Comparison of ENCODE assay signal across 8 cellular contexts in the genomic region with DNA sequence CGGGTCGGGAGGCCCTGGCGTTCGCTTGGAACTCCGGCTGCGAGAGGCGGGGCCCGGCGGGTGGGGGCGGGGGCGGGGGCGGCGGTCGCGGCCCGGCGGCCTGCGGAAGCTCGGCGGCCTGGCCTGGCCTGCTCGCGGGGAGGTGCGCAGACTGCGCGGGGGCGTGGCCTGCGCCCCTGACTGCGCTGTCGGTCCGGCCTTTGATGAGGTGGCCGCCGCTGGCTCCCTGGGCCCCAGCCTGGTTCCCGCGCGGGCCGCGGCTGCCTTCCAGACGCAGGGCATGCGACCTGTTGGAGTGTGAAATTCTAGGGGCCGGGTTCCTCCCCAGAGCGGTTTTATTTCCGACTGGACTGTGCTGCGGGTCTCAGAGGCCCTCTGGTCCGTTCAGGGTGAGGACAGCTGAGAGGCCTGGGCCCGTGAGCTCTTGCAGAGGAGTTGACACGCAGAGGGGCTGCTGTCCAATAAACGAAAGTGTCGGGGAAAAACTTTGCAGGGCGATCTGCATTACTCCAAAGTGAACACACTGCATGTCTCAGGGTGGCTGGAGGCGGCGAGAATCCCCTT. TPM values are rescaled to one million over a fixed set of nuclear protein-coding genes. Genes with fewer than 3 reads are reported as not detected.
A peak's percentile ranks its signal among the peaks of the same experiment; 100 is the strongest.
DNase-seq lines count a peak whose midpoint lies in the region; ATAC-seq and TF ChIP-seq lines count a peak whose summit lies in the region.

No MANE protein-coding gene starts in this region.

- peak overlapping the region; percentile 64 for H3K4me3 ChIP-seq in PC-9

- peaks cover 14% of the 10 kb centered on the region; the same call in 1 of the 2 replicates for H3F3A ChIP-seq in PC-9 (ENCODE audit: insufficient read depth, low read depth)

- peaks cover 27% of the 10 kb centered on the region for H3K4me1 ChIP-seq in PC-9 (replicated peaks; ENCODE audit: insufficient read depth)

- peak overlapping the region; percentile 64 for H3K27ac ChIP-seq in PC-9

- in situ Hi-C loops in Caki2 (cut with HindIII; ENCODE audit: low pct_unique_long_range_greater_than_20kb, low sequenced_read_pairs): no loop called here

- H3K9me2 ChIP-seq in PC-9 (ENCODE audit: insufficient read depth): no peaks in the 10 kb centered on the region

- H3K36me3 ChIP-seq in PC-9 (ENCODE audit: low read depth): peaks cover 14% of the 10 kb centered on the region

- H3K36me3 Mint-ChIP-seq in activated T-helper 2 cell treated with anti-CD3 and anti-CD28 coated beads, Interferon-gamma antibody, Interleukin-2, Interleukin-4, amounts not matched to agents 10 μg/mL and 5 μg/mL and 100 μg/mL, durations not matched to agents 14 hours and 24 hours and 36 hours (ENCODE audit: low read depth): peaks cover 20% of the 10 kb centered on the region
- H3K36me3 Mint-ChIP-seq in nephron (ENCODE audit: low read depth): peaks cover 15% of the 10 kb centered on the region
- H3K36me3 Mint-ChIP-seq in stimulated activated naive CD8-positive, alpha-beta T cell treated with anti-CD3 and anti-CD28 coated beads, Interleukin-15, Interleukin-2, amounts not matched to agents 100 ng/mL and 50 ng/mL, for 24 hours (ENCODE audit: low read depth): peaks cover 20% of the 10 kb centered on the region

- H3K9me3 ChIP-seq in PC-9 (ENCODE audit: insufficient read depth, low read depth): no peaks in the 10 kb centered on the region

- peak overlapping the region; percentile 93 for H2AFZ ChIP-seq in PC-9

- POLR2A ChIA-PET in PC-9 (lab: Charles Lee; ENCODE audit: unreplicated experiment): interaction anchor here (0.6 to 1.2 kb wide), 3 partner anchors 107 to 683 kb away, joined by 3 read pairs; a partner anchor contains a TSS

- H3K27me3 ChIP-seq in PC-9 (ENCODE audit: insufficient read depth, low read depth): no peaks in the 10 kb centered on the region

- no peaks in the 10 kb centered on the region for H3K9me3 Mint-ChIP-seq in activated T-helper 2 cell treated with anti-CD3 and anti-CD28 coated beads, Interferon-gamma antibody, Interleukin-2, Interleukin-4, amounts not matched to agents 10 μg/mL and 5 μg/mL and 100 μg/mL, durations not matched to agents 14 hours and 24 hours and 36 hours
- no peaks in the 10 kb centered on the region for H3K9me3 Mint-ChIP-seq in nephron
- no peaks in the 10 kb centered on the region for H3K9me3 Mint-ChIP-seq in stimulated activated naive CD8-positive, alpha-beta T cell treated with anti-CD3 and anti-CD28 coated beads, Interleukin-15, Interleukin-2, amounts not matched to agents 100 ng/mL and 50 ng/mL, for 24 hours

- H3K4me1 Mint-ChIP-seq in activated T-helper 2 cell treated with anti-CD3 and anti-CD28 coated beads, Interferon-gamma antibody, Interleukin-2, Interleukin-4, amounts not matched to agents 10 μg/mL and 5 μg/mL and 100 μg/mL, durations not matched to agents 14 hours and 24 hours and 36 hours (ENCODE audit: low read depth): peaks cover 25% of the 10 kb centered on the region
- H3K4me1 Mint-ChIP-seq in nephron: peaks cover 27% of the 10 kb centered on the region
- peaks cover 36% of the 10 kb centered on the region for H3K4me1 Mint-ChIP-seq in stimulated activated naive CD8-positive, alpha-beta T cell treated with anti-CD3 and anti-CD28 coated beads, Interleukin-15, Interleukin-2, amounts not matched to agents 100 ng/mL and 50 ng/mL, for 24 hours (ENCODE audit: low read depth)

- ATAC-seq in GM19438 (IDR thresholded peaks at IDR 0.05; ENCODE audit: low read depth, unreplicated experiment) (peak; percentile 69), HG03558 (IDR thresholded peaks at IDR 0.05; ENCODE audit: extremely low read depth, unreplicated experiment) (peak; percentile 31)

- peak overlapping the region; percentile 98 for H3K4me2 ChIP-seq in PC-9

- no TSS peak for BruUV-seq in PC-9 (replicated peaks; lab: Mats Ljungman, UMichigan)

- H3K27ac Mint-ChIP-seq in activated T-helper 2 cell treated with anti-CD3 and anti-CD28 coated beads, Interferon-gamma antibody, Interleukin-2, Interleukin-4, amounts not matched to agents 10 μg/mL and 5 μg/mL and 100 μg/mL, durations not matched to agents 14 hours and 24 hours and 36 hours: peak overlapping the region; percentile 98
- H3K27ac Mint-ChIP-seq in nephron: peak overlapping the region; percentile 94 to 98 (median 97)
- peak overlapping the region; percentile 99 for H3K27ac Mint-ChIP-seq in stimulated activated naive CD8-positive, alpha-beta T cell treated with anti-CD3 and anti-CD28 coated beads, Interleukin-15, Interleukin-2, amounts not matched to agents 100 ng/mL and 50 ng/mL, for 24 hours

- TF ChIP-seq CTCF in PC-9 (conservative IDR thresholded peaks at IDR 0.05): no peak
- TF ChIP-seq CTCF in nephron (IDR thresholded peaks at IDR 0.05; ENCODE audit: unreplicated experiment in 3 of 3): no peak

- intact Hi-C loops in PC-9 (cut with micrococcal nuclease; ENCODE audit: unreplicated experiment): loop anchor here (1.0 to 5.0 kb wide), 2 partner anchors 20 to 57 kb away; a partner anchor contains a TSS
- intact Hi-C loops in activated T-helper 2 cell treated with anti-CD3 and anti-CD28 coated beads, Interferon-gamma antibody, Interleukin-2, Interleukin-4, amounts not matched to agents 10 μg/mL and 5 μg/mL and 100 μg/mL, durations not matched to agents 14 hours and 24 hours and 36 hours (cut with micrococcal nuclease): loop anchor here (1.0 to 5.0 kb wide), 7 partner anchors 20 to 253 kb away; a partner anchor contains a TSS

- H3K27me3 Mint-ChIP-seq in activated T-helper 2 cell treated with anti-CD3 and anti-CD28 coated beads, Interferon-gamma antibody, Interleukin-2, Interleukin-4, amounts not matched to agents 10 μg/mL and 5 μg/mL and 100 μg/mL, durations not matched to agents 14 hours and 24 hours and 36 hours (ENCODE audit: low read depth): no peaks in the 10 kb centered on the region
- H3K27me3 Mint-ChIP-seq in nephron (ENCODE audit: low read depth): no peaks in the 10 kb centered on the region
- no peaks in the 10 kb centered on the region for H3K27me3 Mint-ChIP-seq in stimulated activated naive CD8-positive, alpha-beta T cell treated with anti-CD3 and anti-CD28 coated beads, Interleukin-15, Interleukin-2, amounts not matched to agents 100 ng/mL and 50 ng/mL, for 24 hours

- peaks cover 42% of the 10 kb centered on the region for H4K20me1 ChIP-seq in PC-9 (ENCODE audit: insufficient read depth)

- H3K4me3 Mint-ChIP-seq in activated T-helper 2 cell treated with anti-CD3 and anti-CD28 coated beads, Interferon-gamma antibody, Interleukin-2, Interleukin-4, amounts not matched to agents 10 μg/mL and 5 μg/mL and 100 μg/mL, durations not matched to agents 14 hours and 24 hours and 36 hours (ENCODE audit: low read depth): peak overlapping the region; percentile 98
- H3K4me3 Mint-ChIP-seq in nephron: peak overlapping the region; percentile 98 to 100 (median 98)
- peak overlapping the region; percentile 93 for H3K4me3 Mint-ChIP-seq in stimulated activated naive CD8-positive, alpha-beta T cell treated with anti-CD3 and anti-CD28 coated beads, Interleukin-15, Interleukin-2, amounts not matched to agents 100 ng/mL and 50 ng/mL, for 24 hours

- peak; percentile 82 for DNase-seq in Caki2 (ENCODE audit: low read depth)
- DNase-seq in PC-9: peak; percentile 72 to 89
- DNase-seq in activated T-helper 2 cell treated with anti-CD3 and anti-CD28 coated beads, Interferon-gamma antibody, Interleukin-2, Interleukin-4, amounts not matched to agents 10 μg/mL and 5 μg/mL and 100 μg/mL, durations not matched to agents 14 hours and 24 hours and 36 hours (ENCODE audit: low spot score): peak; percentile 76
- peak; percentile 71 for DNase-seq in fibroblast of peridontal ligament (ENCODE audit: extremely low read depth)

- CTCF ChIA-PET in PC-9 (lab: Charles Lee): no interaction called here

- peaks cover 43% of the 10 kb centered on the region for H3K79me2 ChIP-seq in PC-9 (ENCODE audit: low read depth)

RNA-seq across cellular contexts. Expression of a gene that starts 0.6 kb away (rescaled TPM):
- total RNA-seq in Caki2 (2014; rRNA removed; shearing (Covaris generic); ENCODE audit: low replicate concordance): 146 and 150 TPM in 2 replicates
- total RNA-seq in PC-9 (2021): 67.9 and 83.9 TPM in 2 replicates
- total RNA-seq in activated T-helper 2 cell treated with anti-CD3 and anti-CD28 coated beads, Interferon-gamma antibody, Interleukin-2, Interleukin-4, amounts not matched to agents 10 μg/mL and 5 μg/mL and 100 μg/mL, durations not matched to agents 14 hours and 24 hours and 36 hours: 98.0 and 106 TPM in 2 replicates

RNA-seq across cellular contexts. Expression of a gene that starts 13.1 kb away (rescaled TPM):
- not detected in 2 replicates for total RNA-seq in Caki2 (2014; rRNA removed; shearing (Covaris generic); ENCODE audit: low replicate concordance)
- 62.9 and 91.7 TPM in 2 replicates for total RNA-seq in PC-9 (2021)
- 6.2 and 7.5 TPM in 2 replicates for total RNA-seq in activated T-helper 2 cell treated with anti-CD3 and anti-CD28 coated beads, Interferon-gamma antibody, Interleukin-2, Interleukin-4, amounts not matched to agents 10 μg/mL and 5 μg/mL and 100 μg/mL, durations not matched to agents 14 hours and 24 hours and 36 hours

RNA-seq across cellular contexts. Expression of a gene that starts 19.7 kb away (rescaled TPM):
- total RNA-seq in Caki2 (2014; rRNA removed; shearing (Covaris generic); ENCODE audit: low replicate concordance): 148 and 186 TPM in 2 replicates
- total RNA-seq in PC-9 (2021): 114 and 136 TPM in 2 replicates
- 159 and 163 TPM in 2 replicates for total RNA-seq in activated T-helper 2 cell treated with anti-CD3 and anti-CD28 coated beads, Interferon-gamma antibody, Interleukin-2, Interleukin-4, amounts not matched to agents 10 μg/mL and 5 μg/mL and 100 μg/mL, durations not matched to agents 14 hours and 24 hours and 36 hours

RNA-seq across cellular contexts. Expression of a gene that starts 48.5 kb away (rescaled TPM):
- 12.3 and 19.0 TPM in 2 replicates for total RNA-seq in Caki2 (2014; rRNA removed; shearing (Covaris generic); ENCODE audit: low replicate concordance)
- 4.1 and 4.5 TPM in 2 replicates for total RNA-seq in PC-9 (2021)
- total RNA-seq in activated T-helper 2 cell treated with anti-CD3 and anti-CD28 coated beads, Interferon-gamma antibody, Interleukin-2, Interleukin-4, amounts not matched to agents 10 μg/mL and 5 μg/mL and 100 μg/mL, durations not matched to agents 14 hours and 24 hours and 36 hours: 11.7 and 12.8 TPM in 2 replicates

RNA-seq across cellular contexts. Expression of a gene that starts 58.6 kb away (rescaled TPM):
- total RNA-seq in Caki2 (2014; rRNA removed; shearing (Covaris generic); ENCODE audit: low replicate concordance): 307 and 358 TPM in 2 replicates
- total RNA-seq in PC-9 (2021): 60.6 and 73.7 TPM in 2 replicates
- total RNA-seq in activated T-helper 2 cell treated with anti-CD3 and anti-CD28 coated beads, Interferon-gamma antibody, Interleukin-2, Interleukin-4, amounts not matched to agents 10 μg/mL and 5 μg/mL and 100 μg/mL, durations not matched to agents 14 hours and 24 hours and 36 hours: 117 and 120 TPM in 2 replicates

Comparison
In these comparisons a context has a peak if more than half of its experiments do, and no peak if none do; other contexts are left out.
1. Peak in every context shown above with its lines: DNase-seq, ATAC-seq, H3K4me3 ChIP-seq and H3K27ac ChIP-seq.